In the genomic region with DNA sequence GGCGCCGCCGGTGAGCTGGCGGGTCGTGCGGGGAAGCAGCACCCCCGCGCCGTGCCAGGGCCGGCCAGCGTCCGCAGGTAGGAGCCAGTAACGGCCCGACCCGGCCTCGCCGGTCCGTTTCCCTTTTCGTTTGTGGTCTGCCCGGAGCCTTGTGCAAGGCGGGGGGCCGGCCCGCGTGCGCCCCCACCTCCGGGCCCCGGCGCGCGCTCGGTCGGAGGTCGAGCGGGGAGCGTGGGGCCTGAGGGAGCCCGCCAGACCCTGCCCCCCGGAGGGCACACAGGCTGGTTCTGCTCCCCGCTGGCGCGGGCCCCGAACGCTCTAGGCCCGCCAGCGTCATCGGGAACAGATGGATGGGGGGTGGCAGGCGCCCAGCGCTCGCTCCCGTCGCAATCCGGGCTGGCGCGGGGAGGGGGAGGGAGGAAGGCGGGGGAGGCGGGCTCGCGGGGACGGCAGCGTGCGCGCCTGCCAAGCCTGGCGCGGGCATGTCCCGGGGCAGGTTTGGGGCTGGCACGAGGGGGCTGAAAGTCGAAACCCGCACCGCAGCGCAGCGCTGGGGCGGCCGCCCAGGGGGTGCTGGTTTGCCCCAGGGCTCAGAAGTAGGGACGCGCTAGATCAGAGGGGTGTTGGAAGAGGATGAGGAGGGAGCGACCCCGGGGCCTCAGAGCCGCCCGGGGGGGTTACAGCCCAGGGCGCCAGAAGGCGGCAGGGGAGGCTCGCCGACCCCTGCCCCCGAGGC, we compare ENCODE assay signal across 8 cellular contexts. TPM values are rescaled to one million over a fixed set of nuclear protein-coding genes. Genes with fewer than 3 reads are reported as not detected.
DNase-seq lines count a peak whose midpoint lies in the region; ATAC-seq, FAIRE-seq and TF ChIP-seq lines count a peak whose summit lies in the region.

No MANE protein-coding gene starts in this region.

- H3K36me3 ChIP-seq in GM06990 (ENCODE audit: control insufficient read depth, insufficient read depth, low read length) (no peaks in the 10 kb centered on the region), bronchial epithelial cell (ENCODE audit: control insufficient read depth, insufficient read depth, low read length) (peaks cover 2% of the 10 kb centered on the region), gastrocnemius medialis (no peaks in the 10 kb centered on the region)

- FAIRE-seq in bronchial epithelial cell (lab: Jason Lieb, UNC): no peak

- ATAC-seq in gastrocnemius medialis: peak; percentile 28 to 29
- ATAC-seq in GM18502 (IDR thresholded peaks at IDR 0.05; ENCODE audit: poor library complexity, unreplicated experiment): no peak
- ATAC-seq in HG02840 (IDR thresholded peaks at IDR 0.05; ENCODE audit: low FRiP score, unreplicated experiment): no peak

- DNase-seq in GM06990 (ENCODE audit: extremely low read depth, insufficient read length) (peak; percentile 68), NCI-H1105 treated with DMSO at 0.1 percent for 48 hours (lab: John Stamatoyannopoulos, UW) (peak; percentile 47), T-helper 1 cell (peak in 4 of 5 donors; percentile 30 to 47 (median 36)), bronchial epithelial cell (ENCODE audit: low read depth) (peak; percentile 50), iPS-NIHi11 (ENCODE audit: low spot score) (peak; percentile 68), gastrocnemius medialis (peak; percentile 79 to 91)

- H3K27me3 ChIP-seq in GM06990 (replicated peaks; ENCODE audit: control insufficient read depth, insufficient read depth, low read length) (no peaks in the 10 kb centered on the region), bronchial epithelial cell (ENCODE audit: control insufficient read depth, insufficient read depth, low read length) (peaks cover 3% of the 10 kb centered on the region), gastrocnemius medialis (no peaks in the 10 kb centered on the region)

- TF ChIP-seq POLR2A in gastrocnemius medialis (IDR thresholded peaks at IDR 0.05): peak; percentile 81 to 86

- H3K9me3 ChIP-seq in gastrocnemius medialis: no peaks in the 10 kb centered on the region

- TF ChIP-seq CTCF in GM06990 (IDR thresholded peaks at IDR 0.05; ENCODE audit: insufficient read depth, low read length, poor library complexity, severe bottlenecking) (no peak), bronchial epithelial cell (IDR thresholded peaks at IDR 0.05; ENCODE audit: insufficient read depth, low read length, severe bottlenecking) (no peak), gastrocnemius medialis (IDR thresholded peaks at IDR 0.05 in 4 of 5, conservative IDR thresholded peaks at IDR 0.05 in 1 of 5) (peak in 2 of 5 experiments; percentile 3 to 9)

- H3K4me1 ChIP-seq in gastrocnemius medialis: peaks cover 43 to 44% of the 10 kb centered on the region in 2 donors

- peak overlapping the region; percentile 58 for H3K4me3 ChIP-seq in GM06990 (replicated peaks; ENCODE audit: low read depth, low read length)
- H3K4me3 ChIP-seq in bronchial epithelial cell (ENCODE audit: low read depth, low read length): peak overlapping the region; percentile 52
- H3K4me3 ChIP-seq in gastrocnemius medialis: peak overlapping the region; percentile 66 to 96 (median 81)

- in situ Hi-C loops in gastrocnemius medialis (cut with MboI; ENCODE audit: low sequenced_read_pairs in 4 of 4): no loop called here

- intact Hi-C loops in gastrocnemius medialis (cut with DNase I; ENCODE audit: low total_unique reads): loop anchor here (1.0 to 5.0 kb wide), 5 partner anchors 57 to 324 kb away; a partner anchor contains a TSS

- peak overlapping the region; percentile 91 to 99 (median 95) for H3K27ac ChIP-seq in gastrocnemius medialis

RNA-seq across cellular contexts. Expression of a gene that starts 1.5 kb away (rescaled TPM):
- total RNA-seq in bronchial epithelial cell (12.9 and 25.5 TPM in 2 replicates), gastrocnemius medialis (10 to 100 TPM; 45.1 to 89.3 (median 71.3) TPM)

Comparison
In these comparisons a context has a peak if more than half of its experiments do, and no peak if none do; other contexts are left out.
1. ATAC-seq: peak in gastrocnemius medialis (2 of 2); none in GM18502 (single experiment) and HG02840 (single experiment).
2. Peak in every context shown above with its lines, with median percentiles within 50 percentile points of each other: DNase-seq and H3K4me3 ChIP-seq.